In genomic region chr9:106846307-106846706, GRCh38 we compare ENCODE assay signal across 32 cellular contexts. TPM values are rescaled to one million over a fixed set of nuclear protein-coding genes. Genes with fewer than 3 reads are reported as not detected.
"Had no signal": no experiment of that assay in that cellular context is flagged by ENCODE, and none has a peak within 500 bp of the region (broad histone marks: within the 10 kb centered on the region; RNA-seq: fewer than 3 reads in every experiment).

No MANE protein-coding gene starts in this region.

- DNase-seq: activated B cell treated with CpG ODN at 0.5 μM for 24 hours; activated CD4-positive, alpha-beta T cell treated with anti-CD3 and anti-CD28 coated beads for 48 hours; activated CD4-positive, alpha-beta T cell treated with anti-CD3 and anti-CD28 coated beads, Interleukin-2, amount 50 U/mL, for 1 hour; activated CD4-positive, alpha-beta T cell treated with anti-CD3 and anti-CD28 coated beads, Interleukin-2, amount 50 U/mL, for 48 hours; activated CD8-positive, alpha-beta memory T cell treated with anti-CD3 and anti-CD28 coated beads for 24 hours; activated CD8-positive, alpha-beta T cell treated with anti-CD3 and anti-CD28 coated beads for 36 hours; activated effector memory CD4-positive, alpha-beta T cell treated with anti-CD3 and anti-CD28 coated beads, Interleukin-2, amount 50 U/mL, for 16 hours; activated naive CD4-positive, alpha-beta T cell treated with anti-CD3 and anti-CD28 coated beads for 36 hours; activated naive CD8-positive, alpha-beta T cell treated with anti-CD3 and anti-CD28 coated beads for 36 hours; activated naive CD8-positive, alpha-beta T cell treated with anti-CD3 and anti-CD28 coated beads, Interleukin-2, amount 50 U/mL, for 24 hours; activated T-cell treated with anti-CD3 and anti-CD28 coated beads, Interleukin-2, amount 50 U/mL, for 48 hours; adrenal gland; amygdala; aorta; body of pancreas; caudate nucleus; effector CD8-positive, alpha-beta T cell; esophagus squamous epithelium; foreskin melanocyte; T-helper 1 cell; T-helper 17 cell; T1000; WERI-Rb-1 had no signal

- H3K27ac ChIP-seq: adrenal gland, body of pancreas, epithelial cell of prostate, esophagus squamous epithelium, gastroesophageal sphincter, WERI-Rb-1 had no signal

- H3K27me3 Mint-ChIP-seq: activated B cell treated with CpG ODN at 0.5 μM for 24 hours; activated CD8-positive, alpha-beta T cell treated with anti-CD3 and anti-CD28 coated beads for 36 hours; activated naive CD4-positive, alpha-beta T cell treated with anti-CD3 and anti-CD28 coated beads, Interleukin-2, amount 50 U/mL, for 24 hours; activated naive CD8-positive, alpha-beta T cell treated with anti-CD3 and anti-CD28 coated beads for 36 hours; activated naive CD8-positive, alpha-beta T cell treated with anti-CD3 and anti-CD28 coated beads, Interleukin-2, amount 50 U/mL, for 24 hours; T-helper 17 cell had no signal

- H3K9me3 ChIP-seq: adrenal gland, body of pancreas, esophagus squamous epithelium, gastroesophageal sphincter had no signal

- H3K9me3 Mint-ChIP-seq: activated B cell treated with CpG ODN at 0.5 μM for 24 hours; activated CD8-positive, alpha-beta T cell treated with anti-CD3 and anti-CD28 coated beads for 36 hours; activated naive CD4-positive, alpha-beta T cell treated with anti-CD3 and anti-CD28 coated beads for 36 hours; activated naive CD4-positive, alpha-beta T cell treated with anti-CD3 and anti-CD28 coated beads, Interleukin-2, amount 50 U/mL, for 24 hours; activated naive CD8-positive, alpha-beta T cell treated with anti-CD3 and anti-CD28 coated beads for 36 hours; activated naive CD8-positive, alpha-beta T cell treated with anti-CD3 and anti-CD28 coated beads, Interleukin-2, amount 50 U/mL, for 24 hours; activated T-helper 1 cell treated with anti-CD3 and anti-CD28 coated beads, Interleukin-12 subunit alpha, Interleukin-12 subunit beta, Interleukin-2, Interleukin-4 antibody, amounts not matched to agents 30 ng/mL and 10 ng/mL and 1 ng/mL, durations not matched to agents 14 hours and 24 hours and 36 hours; activated T-helper 2 cell treated with anti-CD3 and anti-CD28 coated beads, Interferon-gamma antibody, Interleukin-2, Interleukin-4, amounts not matched to agents 10 μg/mL and 5 μg/mL and 100 μg/mL, durations not matched to agents 14 hours and 24 hours and 36 hours; T-helper 2 cell treated with Interferon-gamma antibody and Interleukin-4, amounts not matched to agents 5 μg/mL and 100 μg/mL, for 36 hours had no signal

- H3K36me3 ChIP-seq: adrenal gland, esophagus squamous epithelium, gastroesophageal sphincter, WERI-Rb-1 had no signal

- FAIRE-seq: endometrium, endothelial cell of umbilical vein had no signal

- H3K4me1 ChIP-seq: adrenal gland, body of pancreas, esophagus squamous epithelium had no signal

- H3K27ac Mint-ChIP-seq: activated B cell treated with CpG ODN at 0.5 μM for 24 hours; activated CD8-positive, alpha-beta T cell treated with anti-CD3 and anti-CD28 coated beads for 36 hours; activated naive CD4-positive, alpha-beta T cell treated with anti-CD3 and anti-CD28 coated beads for 36 hours; activated naive CD4-positive, alpha-beta T cell treated with anti-CD3 and anti-CD28 coated beads, Interleukin-2, amount 50 U/mL, for 24 hours; activated naive CD8-positive, alpha-beta T cell treated with anti-CD3 and anti-CD28 coated beads for 36 hours; activated naive CD8-positive, alpha-beta T cell treated with anti-CD3 and anti-CD28 coated beads, Interleukin-2, amount 50 U/mL, for 24 hours; activated T-helper 1 cell treated with anti-CD3 and anti-CD28 coated beads, Interleukin-12 subunit alpha, Interleukin-12 subunit beta, Interleukin-2, Interleukin-4 antibody, amounts not matched to agents 30 ng/mL and 10 ng/mL and 1 ng/mL, durations not matched to agents 14 hours and 24 hours and 36 hours; activated T-helper 2 cell treated with anti-CD3 and anti-CD28 coated beads, Interferon-gamma antibody, Interleukin-2, Interleukin-4, amounts not matched to agents 10 μg/mL and 5 μg/mL and 100 μg/mL, durations not matched to agents 14 hours and 24 hours and 36 hours; T-helper 17 cell; T-helper 2 cell treated with Interferon-gamma antibody and Interleukin-4, amounts not matched to agents 5 μg/mL and 100 μg/mL, for 36 hours had no signal

- ATAC-seq: activated CD4-positive, CD25-positive, alpha-beta regulatory T cell treated with anti-CD3 and anti-CD28 coated beads, Interleukin-2, amount 50 U/mL, for 24 hours; activated CD8-positive, alpha-beta T cell treated with anti-CD3 and anti-CD28 coated beads for 36 hours; activated naive CD8-positive, alpha-beta T cell treated with anti-CD3 and anti-CD28 coated beads, Interleukin-2, amount 50 U/mL, for 24 hours; body of pancreas; gastroesophageal sphincter; T-helper 17 cell had no signal

- H3K4me3 ChIP-seq: adrenal gland, body of pancreas, esophagus squamous epithelium, gastroesophageal sphincter had no signal

- H3K36me3 Mint-ChIP-seq: activated naive CD4-positive, alpha-beta T cell treated with anti-CD3 and anti-CD28 coated beads, Interleukin-2, amount 50 U/mL, for 24 hours; activated naive CD8-positive, alpha-beta T cell treated with anti-CD3 and anti-CD28 coated beads for 36 hours had no signal

- H3K4me1 Mint-ChIP-seq: activated B cell treated with CpG ODN at 0.5 μM for 24 hours; activated naive CD4-positive, alpha-beta T cell treated with anti-CD3 and anti-CD28 coated beads, Interleukin-2, amount 50 U/mL, for 24 hours; activated naive CD8-positive, alpha-beta T cell treated with anti-CD3 and anti-CD28 coated beads for 36 hours; activated naive CD8-positive, alpha-beta T cell treated with anti-CD3 and anti-CD28 coated beads, Interleukin-2, amount 50 U/mL, for 24 hours; T-helper 17 cell had no signal

- H3K4me3 Mint-ChIP-seq: activated B cell treated with CpG ODN at 0.5 μM for 24 hours; activated CD8-positive, alpha-beta T cell treated with anti-CD3 and anti-CD28 coated beads for 36 hours; activated naive CD4-positive, alpha-beta T cell treated with anti-CD3 and anti-CD28 coated beads for 36 hours; activated naive CD4-positive, alpha-beta T cell treated with anti-CD3 and anti-CD28 coated beads, Interleukin-2, amount 50 U/mL, for 24 hours; activated naive CD8-positive, alpha-beta T cell treated with anti-CD3 and anti-CD28 coated beads for 36 hours; activated naive CD8-positive, alpha-beta T cell treated with anti-CD3 and anti-CD28 coated beads, Interleukin-2, amount 50 U/mL, for 24 hours; activated T-helper 1 cell treated with anti-CD3 and anti-CD28 coated beads, Interleukin-12 subunit alpha, Interleukin-12 subunit beta, Interleukin-2, Interleukin-4 antibody, amounts not matched to agents 30 ng/mL and 10 ng/mL and 1 ng/mL, durations not matched to agents 14 hours and 24 hours and 36 hours; T-helper 17 cell; T-helper 2 cell treated with Interferon-gamma antibody and Interleukin-4, amounts not matched to agents 5 μg/mL and 100 μg/mL, for 36 hours had no signal

- H3K27me3 ChIP-seq: adrenal gland, body of pancreas, esophagus squamous epithelium, gastroesophageal sphincter had no signal

RNA-seq across cellular contexts. Expression of gene ZNF462, which starts 16.7 kb away (rescaled TPM):
- total RNA-seq: activated B cell treated with CpG ODN at 0.5 μM for 24 hours; activated CD8-positive, alpha-beta T cell treated with anti-CD3 and anti-CD28 coated beads for 36 hours had no signal
